In genomic region chr12:122182887-122183587, GRCh38 we compare ENCODE assay signal across 9 cellular contexts. TPM values are rescaled to one million over a fixed set of nuclear protein-coding genes. Genes with fewer than 3 reads are reported as not detected.
DNase-seq lines count a peak whose midpoint lies in the region; ATAC-seq, FAIRE-seq and TF ChIP-seq lines count a peak whose summit lies in the region.
"Had no signal": no experiment of that assay in that cellular context is flagged by ENCODE, and none has a peak within 500 bp of the region (broad histone marks: within the 10 kb centered on the region; RNA-seq: fewer than 3 reads in every experiment).

A gene with protein sequence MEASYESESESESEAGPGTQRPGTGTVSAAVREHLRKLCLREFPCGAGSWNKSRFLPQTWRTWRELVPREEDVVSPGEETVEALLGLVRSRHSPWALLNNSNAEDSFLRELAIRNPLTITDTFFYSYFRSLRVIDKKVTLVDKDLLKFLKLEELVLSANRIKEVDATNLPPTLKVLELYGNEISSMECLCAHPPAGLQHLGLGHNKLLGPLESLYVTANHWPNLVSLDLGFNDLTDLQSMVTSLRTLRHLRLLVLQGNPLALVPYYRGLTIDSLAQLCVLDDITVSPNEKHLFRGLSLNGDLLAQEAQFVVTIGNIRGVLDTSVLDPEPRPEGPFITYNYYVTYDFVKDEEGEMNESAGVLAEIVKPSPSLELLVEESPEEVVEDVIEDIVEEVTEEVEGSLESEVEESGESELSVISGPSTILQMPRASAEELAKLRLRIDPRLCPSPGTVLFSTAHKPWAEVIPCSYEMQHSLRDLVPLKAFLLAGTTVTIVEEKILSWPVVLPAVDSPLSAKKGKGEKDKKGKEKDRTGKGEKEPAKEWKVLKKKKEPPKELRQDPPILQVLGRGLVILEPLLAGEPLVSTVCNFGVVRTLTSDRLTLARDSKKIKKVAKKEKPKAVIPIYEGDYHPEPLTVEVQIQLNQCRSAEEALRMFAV (plus strand): TSS chr12:122183123. CDS start chr12:122183145, 22 bp downstream.

- no peaks in the 10 kb centered on the region for H3K9me3 ChIP-seq in RWPE2 (ENCODE audit: severe bottlenecking)
- H3K9me3 ChIP-seq in left lung = no peaks in the 10 kb centered on the region

- peak within 1 kb of the TSS; percentile 77 for H3K4me3 Mint-ChIP-seq in central memory CD8-positive, alpha-beta T cell
- peak within 1 kb of the TSS; percentile 71 for H3K4me3 Mint-ChIP-seq in stimulated activated naive CD8-positive, alpha-beta T cell treated with anti-CD3 and anti-CD28 coated beads, Interleukin-15, Interleukin-2, amounts not matched to agents 100 ng/mL and 50 ng/mL, for 24 hours

- H3K27ac ChIP-seq in RWPE2 (ENCODE audit: poor library complexity, severe bottlenecking) (no peak within 1 kb of the TSS), left lung (no peak within 1 kb of the TSS)
- H3K27ac ChIP-seq: C4-2B had no signal

- TF ChIP-seq CTCF in RWPE2 (IDR thresholded peaks at IDR 0.05; ENCODE audit: poor library complexity, severe bottlenecking) (no peak), left lung (IDR thresholded peaks at IDR 0.05) (no peak)

- H3K9me3 Mint-ChIP-seq in central memory CD8-positive, alpha-beta T cell = no peaks in the 10 kb centered on the region
- H3K9me3 Mint-ChIP-seq in stimulated activated naive CD8-positive, alpha-beta T cell treated with anti-CD3 and anti-CD28 coated beads, Interleukin-15, Interleukin-2, amounts not matched to agents 100 ng/mL and 50 ng/mL, for 24 hours = no peaks in the 10 kb centered on the region

- peaks cover 5% of the 10 kb centered on the region for H3K4me1 Mint-ChIP-seq in central memory CD8-positive, alpha-beta T cell
- H3K4me1 Mint-ChIP-seq in stimulated activated naive CD8-positive, alpha-beta T cell treated with anti-CD3 and anti-CD28 coated beads, Interleukin-15, Interleukin-2, amounts not matched to agents 100 ng/mL and 50 ng/mL, for 24 hours (ENCODE audit: low read depth) = peaks cover 19% of the 10 kb centered on the region

- peak; percentile 32; the same call in 2 of the 3 replicates for ATAC-seq in RWPE2 (ENCODE audit: low read depth)
- ATAC-seq in central memory CD8-positive, alpha-beta T cell (replicated peaks; ENCODE audit: extremely low read depth, poor library complexity, severe bottlenecking) = peak; percentile 79
- ATAC-seq in left lung = peak; percentile 90

- peaks cover 4% of the 10 kb centered on the region for H3K36me3 Mint-ChIP-seq in central memory CD8-positive, alpha-beta T cell (ENCODE audit: insufficient read depth)
- no peaks in the 10 kb centered on the region for H3K36me3 Mint-ChIP-seq in stimulated activated naive CD8-positive, alpha-beta T cell treated with anti-CD3 and anti-CD28 coated beads, Interleukin-15, Interleukin-2, amounts not matched to agents 100 ng/mL and 50 ng/mL, for 24 hours (ENCODE audit: low read depth)

- FAIRE-seq in H54 (lab: Jason Lieb, UNC) = no peak

- DNase-seq in NCI-H2227 (lab: John Stamatoyannopoulos, UW; ENCODE audit: unreplicated experiment) (peak; percentile 53), NCI-H2227 treated with DMSO at 0.1 percent for 48 hours (lab: John Stamatoyannopoulos, UW) (no peak), RWPE2 (ENCODE audit: low spot score) (no peak), left lung (peak; percentile 50 to 89), NCI-H1105 treated with DMSO at 0.1 percent for 48 hours (lab: John Stamatoyannopoulos, UW) (no peak), H54 (ENCODE audit: insufficient read length, low spot score) (no peak)
- DNase-seq in central memory CD8-positive, alpha-beta T cell (ENCODE audit: low spot score in 2 of 2) = no peak

- peak within 1 kb of the TSS; percentile 64 for H3K27ac Mint-ChIP-seq in central memory CD8-positive, alpha-beta T cell (ENCODE audit: low read depth)
- H3K27ac Mint-ChIP-seq in stimulated activated naive CD8-positive, alpha-beta T cell treated with anti-CD3 and anti-CD28 coated beads, Interleukin-15, Interleukin-2, amounts not matched to agents 100 ng/mL and 50 ng/mL, for 24 hours = no peak within 1 kb of the TSS

- H3K36me3 ChIP-seq in RWPE2 (ENCODE audit: low read depth) (no peaks in the 10 kb centered on the region), left lung (no peaks in the 10 kb centered on the region)

- H3K4me3 ChIP-seq in RWPE2 (ENCODE audit: severe bottlenecking) (peak within 1 kb of the TSS; percentile 24), left lung (peak within 1 kb of the TSS; percentile 41 to 43)

- H3K4me1 ChIP-seq in RWPE2 (ENCODE audit: insufficient read depth, poor library complexity, severe bottlenecking) = peaks cover 9% of the 10 kb centered on the region
- peaks cover 0 to 12% of the 10 kb centered on the region in 2 donors for H3K4me1 ChIP-seq in left lung

- H3K27me3 Mint-ChIP-seq in central memory CD8-positive, alpha-beta T cell = no peaks in the 10 kb centered on the region
- peaks cover 12% of the 10 kb centered on the region for H3K27me3 Mint-ChIP-seq in stimulated activated naive CD8-positive, alpha-beta T cell treated with anti-CD3 and anti-CD28 coated beads, Interleukin-15, Interleukin-2, amounts not matched to agents 100 ng/mL and 50 ng/mL, for 24 hours

- no peaks in the 10 kb centered on the region for H3K27me3 ChIP-seq in RWPE2 (ENCODE audit: insufficient read depth, poor library complexity, severe bottlenecking)
- peaks cover 0 to 26% of the 10 kb centered on the region in 2 donors for H3K27me3 ChIP-seq in left lung

- intact Hi-C loops in left lung (cut with DNase I) = no loop called here

- no peak for TF ChIP-seq POLR2A in H54 (IDR thresholded peaks at IDR 0.05; ENCODE audit: low read depth, low read length)

RNA-seq across cellular contexts. Expression of the gene that starts here (rescaled TPM):
- 1 to 10 TPM in 1 of 2 donors, under 1 TPM in 1; 0.70 to 2.1 TPM for total RNA-seq in left lung

Comparison
In these comparisons a context has a peak if more than half of its experiments do, and no peak if none do; other contexts are left out.
1. DNase-seq: peak in NCI-H2227 (single experiment) and left lung (2 of 2); none in NCI-H2227 treated with DMSO at 0.1 percent for 48 hours (single experiment), RWPE2 (single experiment), central memory CD8-positive, alpha-beta T cell (0 of 2), NCI-H1105 treated with DMSO at 0.1 percent for 48 hours (single experiment) and H54 (single experiment).
2. ATAC-seq: peak in every context shown above with its lines; median percentile 90 in left lung; 79 in central memory CD8-positive, alpha-beta T cell; 32 in RWPE2.